Comparison of ENCODE assay signal across 18 cellular contexts in genomic region chr4:118911162-118911791, GRCh38. TPM values are rescaled to one million over a fixed set of nuclear protein-coding genes. Genes with fewer than 3 reads are reported as not detected.
A peak's percentile ranks its signal among the peaks of the same experiment; 100 is the strongest.
DNase-seq lines count a peak whose midpoint lies in the region; TF ChIP-seq lines count a peak whose summit lies in the region.
"Had no signal": no experiment of that assay in that cellular context is flagged by ENCODE, and none has a peak within 500 bp of the region (broad histone marks: within the 10 kb centered on the region; RNA-seq: fewer than 3 reads in every experiment).

No MANE protein-coding gene starts in this region.

- H2BK5ac ChIP-seq in mesenchymal stem cell (ENCODE audit: low read depth, low read length, poor library complexity, severe bottlenecking) (no peak overlapping the region), H9 (ENCODE audit: insufficient read length, low read length) (no peak overlapping the region)

- no peak overlapping the region for H3K9ac ChIP-seq in mesenchymal stem cell (ENCODE audit: low read length)
- no peak overlapping the region for H3K9ac ChIP-seq in H9 (ENCODE audit: extremely low read depth, insufficient read length, low read length)
- H3K9ac ChIP-seq: neural progenitor cell had no signal

- no peaks in the 10 kb centered on the region for H3K9me3 ChIP-seq in mesenchymal stem cell (ENCODE audit: control insufficient read depth, low read length)
- H3K9me3 ChIP-seq in transverse colon, result no peaks in the 10 kb centered on the region
- no peaks in the 10 kb centered on the region for H3K9me3 ChIP-seq in H9 (ENCODE audit: control insufficient read depth, low read depth, low read length)
- no peaks in the 10 kb centered on the region for H3K9me3 ChIP-seq in thyroid gland
- H3K9me3 ChIP-seq: suprapubic skin had no signal

- H3K36me3 Mint-ChIP-seq in HFFc6 (ENCODE audit: low read depth), result no peaks in the 10 kb centered on the region
- no peaks in the 10 kb centered on the region for H3K36me3 Mint-ChIP-seq in chondrocyte (ENCODE audit: low read depth)
- H3K36me3 Mint-ChIP-seq in H9 (ENCODE audit: insufficient read depth in 1 of 3, low read depth in 3 of 3), result no peaks in the 10 kb centered on the region
- H3K36me3 Mint-ChIP-seq: neural progenitor cell had no signal

- H3K56ac ChIP-seq in H9 (ENCODE audit: insufficient read length, low read depth, low read length), result no peak overlapping the region

- intact Hi-C loops in transverse colon (cut with DNase I; ENCODE audit: low total_unique reads), result no loop called here
- intact Hi-C loops in thyroid gland (cut with DNase I), result no loop called here

- TF ChIP-seq EP300 in transverse colon (IDR thresholded peaks at IDR 0.05; ENCODE audit: low read depth), result no peak

- no peaks in the 10 kb centered on the region for H3K23me2 ChIP-seq in H9 (ENCODE audit: insufficient read length, low read depth, low read length, poor library complexity, severe bottlenecking)

- no peak overlapping the region for H2BK12ac ChIP-seq in mesenchymal stem cell (ENCODE audit: low read length in 2 of 2)
- no peak overlapping the region for H2BK12ac ChIP-seq in H9 (ENCODE audit: insufficient read length, low read depth, low read length)

- H3K4me2 ChIP-seq in mesenchymal stem cell (ENCODE audit: low read length, poor library complexity, severe bottlenecking), result peak overlapping the region; percentile 22
- H3K4me2 ChIP-seq in H9 (ENCODE audit: insufficient read depth, insufficient read length, low read length), result no peak overlapping the region
- H3K4me2 ChIP-seq: neural progenitor cell had no signal

- H3K27ac Mint-ChIP-seq in HFFc6 (peak overlapping the region; percentile 61), chondrocyte (ENCODE audit: unreplicated experiment) (no peak overlapping the region), H9 (no peak overlapping the region)
- H3K27ac Mint-ChIP-seq: neural progenitor cell; T-helper 1 cell treated with Interleukin-12 subunit alpha and Interleukin-12 subunit beta and Interleukin-4 antibody, amounts not matched to agents 30 μg/mL and 1 μg/mL, for 36 hours had no signal

- no peaks in the 10 kb centered on the region for H3K79me1 ChIP-seq in mesenchymal stem cell (replicated peaks; ENCODE audit: low read length, poor library complexity, severe bottlenecking)
- H3K79me1 ChIP-seq in H9 (ENCODE audit: insufficient read depth, low read depth, low read length, poor library complexity, severe bottlenecking), result no peaks in the 10 kb centered on the region

- H3K4ac ChIP-seq in mesenchymal stem cell (ENCODE audit: low read depth in 1 of 2, low read length in 2 of 2) (no peak overlapping the region), H9 (ENCODE audit: low read depth, low read length) (no peak overlapping the region)

- no peaks in the 10 kb centered on the region for H3K36me3 ChIP-seq in mesenchymal stem cell (ENCODE audit: control insufficient read depth in 1 of 2, insufficient read depth in 2 of 2, low read depth in 1 of 2, low read length in 2 of 2)
- H3K36me3 ChIP-seq in transverse colon, result no peaks in the 10 kb centered on the region
- no peaks in the 10 kb centered on the region for H3K36me3 ChIP-seq in thyroid gland
- H3K36me3 ChIP-seq: neural progenitor cell, suprapubic skin, WERI-Rb-1 had no signal

- H3K27me3 Mint-ChIP-seq in HFFc6 (ENCODE audit: insufficient read depth) (0 out of 2 replicates have a peak, but pooled peaks cover 1% of the 10 kb centered on the region), chondrocyte (ENCODE audit: low read depth) (no peaks in the 10 kb centered on the region), H9 (ENCODE audit: low read depth) (no peaks in the 10 kb centered on the region)

- H3K27me3 ChIP-seq in mesenchymal stem cell (ENCODE audit: control insufficient read depth in 1 of 2, insufficient read depth in 1 of 2, low read length in 2 of 2) (no peaks in the 10 kb centered on the region), transverse colon (no peaks in the 10 kb centered on the region), H9 (ENCODE audit: insufficient read depth, low read length) (no peaks in the 10 kb centered on the region), thyroid gland (no peaks in the 10 kb centered on the region)
- H3K27me3 ChIP-seq: neural progenitor cell, suprapubic skin had no signal

- H2AK5ac ChIP-seq in mesenchymal stem cell (ENCODE audit: low read length, severe bottlenecking) (no peak overlapping the region), H9 (ENCODE audit: insufficient read length, low read length) (no peak overlapping the region)

- no peak overlapping the region for H2BK20ac ChIP-seq in H9 (ENCODE audit: low read depth, low read length, poor library complexity, severe bottlenecking)

- H2BK15ac ChIP-seq in mesenchymal stem cell (ENCODE audit: low read depth, poor library complexity, severe bottlenecking) (no peak overlapping the region), H9 (ENCODE audit: low read depth, low read length) (no peak overlapping the region)

- H2BK120ac ChIP-seq in mesenchymal stem cell (ENCODE audit: low read depth, low read length) (no peak overlapping the region), H9 (ENCODE audit: low read depth, low read length, poor library complexity, severe bottlenecking) (no peak overlapping the region)

- 91% methylated on average over 4 of the region's 4 CpGs for WGBS in mesenchymal stem cell
- 63 to 73% methylated on average over 4 of the region's 4 CpGs for WGBS in transverse colon (ENCODE audit: low coverage in 1 of 2), 2 donors
- WGBS in H9 (ENCODE audit: extremely low coverage, insufficient read length, low lambda C conversion rate), result no CpG with 5 or more reads among the region's 4 CpGs
- WGBS in thyroid gland, 2 donors, result 73 to 79% methylated on average over 4 of the region's 4 CpGs

- no peak overlapping the region for H3T11ph ChIP-seq in H9 (ENCODE audit: low read length)

- H4K20me1 ChIP-seq in H9 (ENCODE audit: control insufficient read depth, insufficient read depth, insufficient read length), result no peaks in the 10 kb centered on the region

- H3K4me3 Mint-ChIP-seq in HFFc6 (peak overlapping the region; percentile 75), chondrocyte (ENCODE audit: unreplicated experiment) (peak overlapping the region; percentile 14), H9 (no peak overlapping the region)
- H3K4me3 Mint-ChIP-seq: neural progenitor cell; T-helper 1 cell treated with Interleukin-12 subunit alpha and Interleukin-12 subunit beta and Interleukin-4 antibody, amounts not matched to agents 30 μg/mL and 1 μg/mL, for 36 hours had no signal

- no peak overlapping the region for H3K4me3 ChIP-seq in mesenchymal stem cell (ENCODE audit: insufficient read depth in 1 of 2, low read depth in 1 of 2, low read length in 2 of 2)
- no peak overlapping the region for H3K4me3 ChIP-seq in transverse colon
- H3K4me3 ChIP-seq in thyroid gland (replicated peaks in 1 of 3), result no peak overlapping the region
- H3K4me3 ChIP-seq: neural progenitor cell, suprapubic skin had no signal

- H4K8ac ChIP-seq in mesenchymal stem cell (ENCODE audit: low read length), result no peak overlapping the region
- no peak overlapping the region for H4K8ac ChIP-seq in H9 (replicated peaks; ENCODE audit: insufficient read length, low read depth, low read length)

- H3K4me1 ChIP-seq in mesenchymal stem cell (ENCODE audit: control insufficient read depth, insufficient read depth, low read depth, low read length) (peaks cover 3% of the 10 kb centered on the region), transverse colon (peaks cover 0 to 6% (median 4%) of the 10 kb centered on the region in 4 donors), H9 (ENCODE audit: insufficient read depth, low read length) (no peaks in the 10 kb centered on the region), thyroid gland (no peaks in the 10 kb centered on the region)
- H3K4me1 ChIP-seq: neural progenitor cell, suprapubic skin had no signal

- no peaks in the 10 kb centered on the region for H3K79me2 ChIP-seq in H9 (ENCODE audit: insufficient read depth, low read length)

- TF ChIP-seq POLR2A in transverse colon (IDR thresholded peaks at IDR 0.05) (no peak), thyroid gland (IDR thresholded peaks at IDR 0.05) (no peak)

- no peak for TF ChIP-seq CTCF in HFFc6 (IDR thresholded peaks at IDR 0.05)
- no peak for TF ChIP-seq CTCF in chondrocyte (IDR thresholded peaks at IDR 0.05)
- no peak for TF ChIP-seq CTCF in transverse colon (IDR thresholded peaks at IDR 0.05)
- TF ChIP-seq CTCF in H9 (conservative IDR thresholded peaks at IDR 0.05), result no peak
- TF ChIP-seq CTCF in thyroid gland (IDR thresholded peaks at IDR 0.05), result no peak

- H3K18ac ChIP-seq in mesenchymal stem cell (ENCODE audit: low read depth in 1 of 2, low read length in 2 of 2) (no peak overlapping the region), H9 (ENCODE audit: insufficient read length, low read depth, low read length) (no peak overlapping the region)

- H3K23ac ChIP-seq in mesenchymal stem cell (ENCODE audit: low read length in 2 of 2) (no peak overlapping the region), H9 (ENCODE audit: insufficient read length, low read depth, low read length) (no peak overlapping the region)

- peaks cover 24% of the 10 kb centered on the region for H3K4me1 Mint-ChIP-seq in HFFc6 (ENCODE audit: low read depth)
- peaks cover 13% of the 10 kb centered on the region for H3K4me1 Mint-ChIP-seq in chondrocyte (ENCODE audit: low read depth)
- H3K4me1 Mint-ChIP-seq in H9, result no peaks in the 10 kb centered on the region
- H3K4me1 Mint-ChIP-seq: neural progenitor cell had no signal

- peak overlapping the region; percentile 77 for H3K27ac ChIP-seq in mesenchymal stem cell (ENCODE audit: low read length, poor library complexity, severe bottlenecking)
- peak overlapping the region in 3 of 4 donors; percentile 7 to 57 (median 53) for H3K27ac ChIP-seq in transverse colon
- no peak overlapping the region for H3K27ac ChIP-seq in H9 (ENCODE audit: insufficient read length, low read depth, low read length)
- H3K27ac ChIP-seq in thyroid gland, result no peak overlapping the region
- H3K27ac ChIP-seq: neural progenitor cell, suprapubic skin, WERI-Rb-1 had no signal

- no peaks in the 10 kb centered on the region for H3K9me3 Mint-ChIP-seq in HFFc6
- H3K9me3 Mint-ChIP-seq in chondrocyte (ENCODE audit: low read depth), result no peaks in the 10 kb centered on the region
- no peaks in the 10 kb centered on the region for H3K9me3 Mint-ChIP-seq in H9
- H3K9me3 Mint-ChIP-seq: neural progenitor cell; T-helper 1 cell treated with Interleukin-12 subunit alpha and Interleukin-12 subunit beta and Interleukin-4 antibody, amounts not matched to agents 30 μg/mL and 1 μg/mL, for 36 hours had no signal

- H2AFZ ChIP-seq in mesenchymal stem cell (ENCODE audit: low read depth, low read length) (no peak overlapping the region), H9 (ENCODE audit: low read length) (no peak overlapping the region)

- H3K14ac ChIP-seq in mesenchymal stem cell (ENCODE audit: low read length in 2 of 2) (no peak overlapping the region), H9 (ENCODE audit: insufficient read depth, low read length) (no peak overlapping the region)

- in situ Hi-C loops in transverse colon (cut with MboI; ENCODE audit: low pct_ligation_motif_present in 1 of 4, low pct_unique_long_range_greater_than_20kb in 1 of 4, low sequenced_read_pairs in 3 of 4), result no loop called here

- no peak overlapping the region for H4K5ac ChIP-seq in H9 (ENCODE audit: insufficient read length, low read depth, low read length)

- H4K91ac ChIP-seq in mesenchymal stem cell (ENCODE audit: low read length) (no peak overlapping the region), H9 (ENCODE audit: insufficient read length, low read depth, low read length) (no peak overlapping the region)

- peak; percentile 62 for DNase-seq in HFFc6
- no peak for DNase-seq in chondrocyte (ENCODE audit: low spot score)
- no peak for DNase-seq in mesenchymal stem cell
- no peak for DNase-seq in transverse colon
- DNase-seq in H9, result no peak
- no peak for DNase-seq in thyroid gland
- no peak for DNase-seq in DMS79 (lab: John Stamatoyannopoulos, UW)
- DNase-seq: AML-193, foreskin melanocyte, GOT3, left colon, NCI-H1417 treated with DMSO at 0.1 percent for 48 hours, NCI-H2171 treated with DMSO at 0.1 percent for 48 hours, Right ventricle myocardium superior, WERI-Rb-1 had no signal

RNA-seq across cellular contexts. Expression of gene SYNPO2, which starts 22.6 kb away (rescaled TPM):
- 10 to 100 TPM; 11.6 to 36.7 (median 12.0) TPM for total RNA-seq in HFFc6 (2021; fragmentation: NEBNext Ultra II Directional; extraction: Animal tissue kit (Norgen Biotek cat#: 25700))
- total RNA-seq in chondrocyte (12.3 to 21.5 TPM (median 20.7 TPM) in 3 replicates), transverse colon (100 to 1,000 TPM in 3 of 4 donors, 10 to 100 TPM in 1; 99.7 to 400 (median 145) TPM), H9 (2021) (1.1 and 1.2 TPM in 2 replicates), thyroid gland (10 to 100 TPM; 11.4 to 37.8 (median 23.8) TPM)
- polyA plus RNA-seq in mesenchymal stem cell (2013, experiment 1 of 2), result 3.2 TPM
- polyA plus RNA-seq in mesenchymal stem cell (2013, experiment 2 of 2), result 3.1 TPM

Comparison
In these comparisons a context has a peak if more than half of its experiments do, and no peak if none do; other contexts are left out.
1. H3K4me3 Mint-ChIP-seq: peak in HFFc6 (single experiment) and chondrocyte (single experiment); none in H9 (0 of 2).
2. H3K27ac ChIP-seq: peak in mesenchymal stem cell (single experiment) and transverse colon (3 of 4); none in H9 (single experiment) and thyroid gland (0 of 3).